ENCODE assay signal across 1 cellular context in genomic region chr9:20001058-20001457, GRCh38.
TF ChIP-seq lines count a peak whose summit lies in the region.

No MANE protein-coding gene starts in this region.

TF ChIP-seq in IMR-90, 13 proteins besides CTCF, POLR2A, EP300 and RAD21:
- TF ChIP-seq CEBPB (IDR thresholded peaks at IDR 0.05; ENCODE audit: low read depth, low read length) = no peak
- TF ChIP-seq RCOR1 (IDR thresholded peaks at IDR 0.05; ENCODE audit: insufficient replicate concordance, low read length) = no peak
- no peak for TF ChIP-seq USF2 (IDR thresholded peaks at IDR 0.05; ENCODE audit: low read depth, low read length)
- no peak for TF ChIP-seq BHLHE40 (IDR thresholded peaks at IDR 0.05; ENCODE audit: low read depth, low read length)
- no peak for TF ChIP-seq RFX5 (IDR thresholded peaks at IDR 0.05; ENCODE audit: low read depth, low read length)
- no peak for TF ChIP-seq FOS (IDR thresholded peaks at IDR 0.05; ENCODE audit: low read depth, low read length)
